Comparison of ENCODE assay signal across 8 cellular contexts in the genomic region with DNA sequence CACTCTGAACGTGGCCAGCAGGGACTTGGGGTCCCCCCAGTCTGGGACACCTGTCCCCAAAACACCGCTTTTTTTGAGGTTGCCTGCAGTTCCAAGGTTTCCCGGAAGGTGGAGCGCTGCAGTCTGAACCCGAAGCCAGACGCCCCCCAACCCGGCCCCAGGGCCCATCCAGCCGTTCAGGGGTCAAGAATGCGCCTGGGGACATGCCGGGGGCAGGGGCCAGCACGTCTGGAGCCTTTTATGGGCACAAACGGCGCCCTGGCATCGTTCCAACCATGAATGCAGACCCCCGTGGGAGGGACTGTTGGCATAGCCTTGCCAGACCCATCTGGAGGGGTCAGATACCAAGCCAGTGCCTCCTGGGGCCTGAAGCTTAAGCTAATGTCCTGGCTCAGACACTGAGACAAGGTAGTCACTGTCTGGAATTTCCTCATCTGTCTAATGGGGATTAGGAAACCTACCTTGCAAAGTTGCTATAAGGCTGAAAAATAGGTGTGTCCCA. TPM values are rescaled to one million over a fixed set of nuclear protein-coding genes. Genes with fewer than 3 reads are reported as not detected.
DNase-seq lines count a peak whose midpoint lies in the region; ATAC-seq and TF ChIP-seq lines count a peak whose summit lies in the region.

No MANE protein-coding gene starts in this region.

- no peak overlapping the region for H3K4me3 ChIP-seq in BE2C (ENCODE audit: low read depth, low read length)
- no peak overlapping the region for H3K4me3 ChIP-seq in gastrocnemius medialis

- in situ Hi-C loops in gastrocnemius medialis (cut with MboI; ENCODE audit: low sequenced_read_pairs in 4 of 4): no loop called here

- H3K4me3 Mint-ChIP-seq in activated CD8-positive, alpha-beta T cell treated with anti-CD3 and anti-CD28 coated beads, Interleukin-2, amount 10 ng/mL, durations not matched to agents 7 days and 5 days: no peak overlapping the region

- no peak for ATAC-seq in activated CD8-positive, alpha-beta T cell treated with anti-CD3 and anti-CD28 coated beads, Interleukin-2, amount 10 ng/mL, durations not matched to agents 7 days and 5 days
- ATAC-seq in gastrocnemius medialis (no peak), GM18520 (IDR thresholded peaks at IDR 0.05; ENCODE audit: unreplicated experiment) (no peak), GM18517 (IDR thresholded peaks at IDR 0.05; ENCODE audit: unreplicated experiment) (no peak)

- DNase-seq in BE2C (peak; percentile 52), HPDE6-E6E7 (ENCODE audit: extremely low spot score) (peak; percentile 43), epithelial cell of prostate (ENCODE audit: low read depth, low spot score) (peak; percentile 33), gastrocnemius medialis (no peak), NCI-H526 (lab: John Stamatoyannopoulos, UW) (no peak)
- peak; percentile 73 for DNase-seq in activated CD8-positive, alpha-beta T cell treated with anti-CD3 and anti-CD28 coated beads, Interleukin-2, amount 10 ng/mL, durations not matched to agents 7 days and 5 days

- no peak for TF ChIP-seq POLR2A in gastrocnemius medialis (IDR thresholded peaks at IDR 0.05)

- H3K27ac ChIP-seq in epithelial cell of prostate: peak overlapping the region; percentile 57
- H3K27ac ChIP-seq in gastrocnemius medialis: no peak overlapping the region

- POLR2A ChIA-PET in activated CD8-positive, alpha-beta T cell treated with anti-CD3 and anti-CD28 coated beads, Interleukin-2, amount 10 ng/mL, durations not matched to agents 7 days and 5 days (lab: Charles Lee): no interaction called here

- H3K9me3 ChIP-seq in BE2C (no peaks in the 10 kb centered on the region), gastrocnemius medialis (no peaks in the 10 kb centered on the region)

- no peaks in the 10 kb centered on the region for H3K36me3 Mint-ChIP-seq in activated CD8-positive, alpha-beta T cell treated with anti-CD3 and anti-CD28 coated beads, Interleukin-2, amount 10 ng/mL, durations not matched to agents 7 days and 5 days (ENCODE audit: low read depth)

- no peak overlapping the region for H3K27ac Mint-ChIP-seq in activated CD8-positive, alpha-beta T cell treated with anti-CD3 and anti-CD28 coated beads, Interleukin-2, amount 10 ng/mL, durations not matched to agents 7 days and 5 days

- H3K27me3 ChIP-seq in BE2C (peaks cover 54% of the 10 kb centered on the region), gastrocnemius medialis (peaks cover 41 to 51% (median 46%) of the 10 kb centered on the region in 3 donors)

- CTCF ChIA-PET in activated CD8-positive, alpha-beta T cell treated with anti-CD3 and anti-CD28 coated beads, Interleukin-2, amount 10 ng/mL, durations not matched to agents 7 days and 5 days (lab: Charles Lee): interaction anchor here (1.3 to 5.3 kb wide), 3 partner anchors 35 to 189 kb away, joined by 3 to 34 read pairs (median 9); no protein-coding TSS in a partner anchor

- peaks cover 29% of the 10 kb centered on the region for H3K27me3 Mint-ChIP-seq in activated CD8-positive, alpha-beta T cell treated with anti-CD3 and anti-CD28 coated beads, Interleukin-2, amount 10 ng/mL, durations not matched to agents 7 days and 5 days (ENCODE audit: low read depth)

- H3K4me1 Mint-ChIP-seq in activated CD8-positive, alpha-beta T cell treated with anti-CD3 and anti-CD28 coated beads, Interleukin-2, amount 10 ng/mL, durations not matched to agents 7 days and 5 days (ENCODE audit: low read depth): peaks cover 43% of the 10 kb centered on the region

- intact Hi-C loops in gastrocnemius medialis (cut with DNase I; ENCODE audit: low total_unique reads): no loop called here

- H3K9me3 Mint-ChIP-seq in activated CD8-positive, alpha-beta T cell treated with anti-CD3 and anti-CD28 coated beads, Interleukin-2, amount 10 ng/mL, durations not matched to agents 7 days and 5 days (ENCODE audit: insufficient read depth): no peaks in the 10 kb centered on the region

- H3K36me3 ChIP-seq in BE2C: no peaks in the 10 kb centered on the region
- no peaks in the 10 kb centered on the region for H3K36me3 ChIP-seq in gastrocnemius medialis

- H3K4me1 ChIP-seq in BE2C (no peaks in the 10 kb centered on the region), gastrocnemius medialis (no peaks in the 10 kb centered on the region)

- TF ChIP-seq CTCF in BE2C (IDR thresholded peaks at IDR 0.05; ENCODE audit: low read depth, low read length) (peak; percentile 72), gastrocnemius medialis (IDR thresholded peaks at IDR 0.05 in 4 of 5, conservative IDR thresholded peaks at IDR 0.05 in 1 of 5) (peak; percentile 19 to 59 (median 51))

RNA-seq across cellular contexts. Expression of a gene that starts 6.9 kb away (rescaled TPM):
- not detected for polyA plus RNA-seq in BE2C (2012; ENCODE audit: insufficient read depth, insufficient read length, low read depth)
- under 1 TPM; 0.89 to 0.95 TPM for total RNA-seq in activated CD8-positive, alpha-beta T cell treated with anti-CD3 and anti-CD28 coated beads, Interleukin-2, amount 10 ng/mL, durations not matched to agents 7 days and 5 days
- total RNA-seq in gastrocnemius medialis: not detected

RNA-seq across cellular contexts. Expression of a gene that starts 7.2 kb away (rescaled TPM):
- 258 TPM for polyA plus RNA-seq in BE2C (2012; ENCODE audit: insufficient read depth, insufficient read length, low read depth)
- total RNA-seq in activated CD8-positive, alpha-beta T cell treated with anti-CD3 and anti-CD28 coated beads, Interleukin-2, amount 10 ng/mL, durations not matched to agents 7 days and 5 days: 10 to 100 TPM; 89.4 to 92.1 TPM
- 100 to 1,000 TPM; 189 to 336 (median 228) TPM for total RNA-seq in gastrocnemius medialis

RNA-seq across cellular contexts. Expression of a gene that starts 33.4 kb away (rescaled TPM):
- 144 TPM for polyA plus RNA-seq in BE2C (2012; ENCODE audit: insufficient read depth, insufficient read length, low read depth)
- 10 to 100 TPM; 46.1 to 46.9 TPM for total RNA-seq in activated CD8-positive, alpha-beta T cell treated with anti-CD3 and anti-CD28 coated beads, Interleukin-2, amount 10 ng/mL, durations not matched to agents 7 days and 5 days
- 100 to 1,000 TPM in 2 of 4 donors, 10 to 100 TPM in 2; 67.6 to 127 (median 96.0) TPM for total RNA-seq in gastrocnemius medialis

RNA-seq across cellular contexts. Expression of a gene that starts 55.5 kb away (rescaled TPM):
- polyA plus RNA-seq in BE2C (2012; ENCODE audit: insufficient read depth, insufficient read length, low read depth): 97.7 TPM
- total RNA-seq in activated CD8-positive, alpha-beta T cell treated with anti-CD3 and anti-CD28 coated beads, Interleukin-2, amount 10 ng/mL, durations not matched to agents 7 days and 5 days: 10 to 100 TPM; 64.0 to 72.8 TPM
- 10 to 100 TPM; 16.8 to 24.1 (median 19.9) TPM for total RNA-seq in gastrocnemius medialis

RNA-seq across cellular contexts. Expression of a gene that starts 58.4 kb away (rescaled TPM):
- polyA plus RNA-seq in BE2C (2012; ENCODE audit: insufficient read depth, insufficient read length, low read depth): 15.5 TPM
- 10 to 100 TPM; 86.0 to 88.7 TPM for total RNA-seq in activated CD8-positive, alpha-beta T cell treated with anti-CD3 and anti-CD28 coated beads, Interleukin-2, amount 10 ng/mL, durations not matched to agents 7 days and 5 days
- total RNA-seq in gastrocnemius medialis: 10 to 100 TPM in 3 of 4 donors, 1 to 10 TPM in 1; 7.3 to 18.1 (median 13.4) TPM

Comparison
In these comparisons a context has a peak if more than half of its experiments do, and no peak if none do; other contexts are left out.
1. DNase-seq: peak in BE2C (single experiment), HPDE6-E6E7 (single experiment), activated CD8-positive, alpha-beta T cell treated with anti-CD3 and anti-CD28 coated beads, Interleukin-2, amount 10 ng/mL, durations not matched to agents 7 days and 5 days (single experiment) and epithelial cell of prostate (single experiment); none in gastrocnemius medialis (0 of 2) and NCI-H526 (0 of 2).